ENCODE assay signal across 1 cellular context in genomic region chr5:142315231-142315900, GRCh38.
A peak's percentile ranks its signal among the peaks of the same experiment; 100 is the strongest.
TF ChIP-seq lines count a peak whose summit lies in the region.

No MANE protein-coding gene starts in this region.

TF ChIP-seq in HepG2, 621 proteins besides CTCF, POLR2A, EP300 and RAD21:
- peak; percentile 86 for TF ChIP-seq ZNF629 (CRISPR knock-in tag; conservative IDR thresholded peaks at IDR 0.05)
- no peak for TF ChIP-seq MXD3 (CRISPR knock-in tag; IDR thresholded peaks at IDR 0.05)
